ENCODE assay signal across 29 cellular contexts in genomic region chr5:31736127-31736526, GRCh38.
"Had no signal": no experiment of that assay in that cellular context is flagged by ENCODE, and none has a peak within 500 bp of the region (broad histone marks: within the 10 kb centered on the region; RNA-seq: fewer than 3 reads in every experiment).

No MANE protein-coding gene starts in this region.

- H3K4me1 ChIP-seq: stomach, suprapubic skin, thyroid gland, transverse colon, upper lobe of left lung, upper lobe of right lung, uterus, vagina had no signal

- H3K9me3 ChIP-seq: suprapubic skin, testis, thoracic aorta, thyroid gland, tibial artery, transverse colon, upper lobe of left lung, upper lobe of right lung, uterus, vagina had no signal

- H3K4me1 Mint-ChIP-seq: stimulated activated memory B cell treated with anti-CD40 and anti-IgM and Interleukin-4, amounts not matched to agents 10 μg/mL and 1 μg/mL and 100 μg/mL, for 72 hours; stimulated activated naive B cell treated with anti-CD40 and anti-IgM and Interleukin-4, amounts not matched to agents 10 μg/mL and 1 μg/mL and 100 μg/mL, for 72 hours; stimulated activated naive CD8-positive, alpha-beta T cell treated with anti-CD3 and anti-CD28 coated beads, Interleukin-15, amount 100 ng/mL, for 72 hours had no signal

- H3K36me3 Mint-ChIP-seq: stimulated activated effector memory CD8-positive, alpha-beta T cell treated with anti-CD3 and anti-CD28 coated beads, Interleukin-12 subunit alpha, Interleukin-12 subunit beta, amount 100 ng/mL, for 72 hours; stimulated activated memory B cell treated with anti-CD40 and anti-IgM and Interleukin-4, amounts not matched to agents 10 μg/mL and 1 μg/mL and 100 μg/mL, for 72 hours; type B pancreatic cell had no signal

- H3K27ac Mint-ChIP-seq: stimulated activated effector memory CD8-positive, alpha-beta T cell treated with anti-CD3 and anti-CD28 coated beads, Interleukin-12 subunit alpha, Interleukin-12 subunit beta, amount 100 ng/mL, for 72 hours; stimulated activated memory B cell treated with anti-CD40 and anti-IgM and Interleukin-4, amounts not matched to agents 10 μg/mL and 1 μg/mL and 100 μg/mL, for 72 hours; stimulated activated naive B cell treated with anti-CD40 and anti-IgM and Interleukin-4, amounts not matched to agents 10 μg/mL and 1 μg/mL and 100 μg/mL, for 72 hours; stimulated activated naive CD8-positive, alpha-beta T cell treated with anti-CD3 and anti-CD28 coated beads, Interleukin-15, amount 100 ng/mL, for 72 hours; stimulated activated naive CD8-positive, alpha-beta T cell treated with anti-CD3 and anti-CD28 coated beads, Interleukin-15, Interleukin-2, amounts not matched to agents 100 ng/mL and 50 ng/mL, for 24 hours; type B pancreatic cell had no signal

- ATAC-seq: stimulated activated effector memory CD8-positive, alpha-beta T cell treated with anti-CD3 and anti-CD28 coated beads, Interleukin-12 subunit alpha, Interleukin-12 subunit beta, amount 100 ng/mL, for 72 hours; stimulated activated memory B cell treated with anti-CD40 and anti-IgM and Interleukin-4, amounts not matched to agents 10 μg/mL and 1 μg/mL and 100 μg/mL, for 72 hours; stimulated activated naive B cell treated with anti-CD40 and anti-IgM and Interleukin-4, amounts not matched to agents 10 μg/mL and 1 μg/mL and 100 μg/mL, for 72 hours; stimulated activated naive CD8-positive, alpha-beta T cell treated with anti-CD3 and anti-CD28 coated beads, Interleukin-15, amount 100 ng/mL, for 72 hours; stimulated activated naive CD8-positive, alpha-beta T cell treated with anti-CD3 and anti-CD28 coated beads, Interleukin-15, Interleukin-2, amounts not matched to agents 100 U/mL and 50 U/mL, for 24 hours; upper lobe of right lung had no signal

- H3K27me3 ChIP-seq: stomach, suprapubic skin, testis, thyroid gland, tibial artery, tibial nerve, transverse colon, upper lobe of left lung, upper lobe of right lung, uterus, vagina had no signal

- H3K27ac ChIP-seq: stomach, suprapubic skin, testis, thoracic aorta, thyroid gland, tibial artery, tibial nerve, transverse colon, upper lobe of left lung, upper lobe of right lung, uterus, vagina had no signal

- H3K36me3 ChIP-seq: stomach, suprapubic skin, thoracic aorta, thyroid gland, tibial artery, tibial nerve, transverse colon, upper lobe of left lung, upper lobe of right lung, uterus, vagina had no signal

- H3K27me3 Mint-ChIP-seq: stimulated activated memory B cell treated with anti-CD40 and anti-IgM and Interleukin-4, amounts not matched to agents 10 μg/mL and 1 μg/mL and 100 μg/mL, for 72 hours; stimulated activated naive B cell treated with anti-CD40 and anti-IgM and Interleukin-4, amounts not matched to agents 10 μg/mL and 1 μg/mL and 100 μg/mL, for 72 hours; stimulated activated naive CD8-positive, alpha-beta T cell treated with anti-CD3 and anti-CD28 coated beads, Interleukin-15, amount 100 ng/mL, for 72 hours; stimulated activated naive CD8-positive, alpha-beta T cell treated with anti-CD3 and anti-CD28 coated beads, Interleukin-15, Interleukin-2, amounts not matched to agents 100 ng/mL and 50 ng/mL, for 24 hours; type B pancreatic cell had no signal

- FAIRE-seq: urothelium cell line had no signal

- H3K4me3 Mint-ChIP-seq: stimulated activated effector memory CD8-positive, alpha-beta T cell treated with anti-CD3 and anti-CD28 coated beads, Interleukin-12 subunit alpha, Interleukin-12 subunit beta, amount 100 ng/mL, for 72 hours; stimulated activated memory B cell treated with anti-CD40 and anti-IgM and Interleukin-4, amounts not matched to agents 10 μg/mL and 1 μg/mL and 100 μg/mL, for 72 hours; stimulated activated naive B cell treated with anti-CD40 and anti-IgM and Interleukin-4, amounts not matched to agents 10 μg/mL and 1 μg/mL and 100 μg/mL, for 72 hours; stimulated activated naive CD8-positive, alpha-beta T cell treated with anti-CD3 and anti-CD28 coated beads, Interleukin-15, amount 100 ng/mL, for 72 hours; stimulated activated naive CD8-positive, alpha-beta T cell treated with anti-CD3 and anti-CD28 coated beads, Interleukin-15, Interleukin-2, amounts not matched to agents 100 ng/mL and 50 ng/mL, for 24 hours; type B pancreatic cell had no signal

- H3K4me3 ChIP-seq: stomach, suprapubic skin, testis, thoracic aorta, thyroid gland, tibial artery, tibial nerve, transverse colon, upper lobe of left lung, upper lobe of right lung, uterus, vagina had no signal

- DNase-seq: stimulated activated CD4-positive, alpha-beta T cell treated with anti-CD3 and anti-CD28 coated beads, Interleukin-2, amount 100 ng/mL, for 48 hours; stimulated activated CD4-positive, alpha-beta T cell treated with anti-CD3 and anti-CD28 coated beads, Interleukin-4, amount 100 ng/mL, for 1 hour; stimulated activated CD4-positive, alpha-beta T cell treated with anti-CD3 and anti-CD28 coated beads, Interleukin-4, amount 100 ng/mL, for 24 hours; stimulated activated CD4-positive, alpha-beta T cell treated with anti-CD3 and anti-CD28 coated beads, Interleukin-4, amount 100 ng/mL, for 4 hours; stimulated activated CD8-positive, alpha-beta memory T cell treated with anti-CD3 and anti-CD28 coated beads, Interleukin-4, amount 100 ng/mL, for 48 hours; stimulated activated naive B cell treated with anti-CD40 and anti-IgM and Interleukin-4, amounts not matched to agents 10 μg/mL and 1 μg/mL and 100 μg/mL, for 72 hours; stimulated activated naive CD4-positive, alpha-beta T cell; stimulated activated naive CD4-positive, alpha-beta T cell treated with Interleukin-2 at 50 U/mL for 16 hours; stimulated activated naive CD8-positive, alpha-beta T cell treated with anti-CD3 and anti-CD28 coated beads, Interleukin-15, amount 100 ng/mL, for 72 hours; stimulated activated naive CD8-positive, alpha-beta T cell treated with anti-CD3 and anti-CD28 coated beads, Interleukin-15, Interleukin-2, amounts not matched to agents 100 U/mL and 50 U/mL, for 24 hours; stomach; substantia nigra; testis; thyroid gland; transverse colon; trophoblast cell; upper lobe of left lung; upper lobe of right lung; uterus had no signal
